Comparison of ENCODE assay signal across 8 cellular contexts in the genomic region with DNA sequence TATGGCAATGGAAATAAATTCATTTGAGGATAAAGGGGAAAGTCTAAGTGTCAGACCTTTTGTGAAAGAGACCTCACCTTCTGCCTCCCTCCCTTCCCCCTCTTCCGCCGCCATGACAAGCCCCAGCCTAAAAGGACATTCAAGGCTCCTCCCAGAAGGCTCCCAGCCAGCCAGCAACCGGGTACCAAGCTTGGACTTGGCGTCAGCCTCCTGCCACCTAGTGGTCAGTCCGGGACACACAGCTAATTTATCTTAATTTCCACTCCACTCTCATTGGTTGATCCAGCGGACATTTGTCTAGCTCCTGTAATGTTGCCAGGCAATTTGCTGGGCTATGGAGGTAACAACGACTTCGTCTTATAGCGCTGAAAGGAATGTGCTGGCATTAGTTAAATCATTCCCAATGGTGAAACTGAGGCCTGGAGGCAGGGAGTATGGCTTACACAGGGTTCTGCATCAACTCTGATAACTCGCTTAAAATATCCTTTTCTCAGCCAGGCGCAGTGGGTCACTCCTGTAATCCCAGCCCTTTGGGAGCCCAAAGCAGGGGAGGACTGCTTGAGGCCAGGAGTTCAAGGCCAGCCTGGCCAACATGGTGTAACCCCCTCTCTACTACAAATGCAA. TPM values are rescaled to one million over a fixed set of nuclear protein-coding genes. Genes with fewer than 3 reads are reported as not detected.
DNase-seq lines count a peak whose midpoint lies in the region; ATAC-seq, FAIRE-seq and TF ChIP-seq lines count a peak whose summit lies in the region.

No MANE protein-coding gene starts in this region.

- H3K4me3 Mint-ChIP-seq in activated T-helper 17 cell treated with anti-CD3 and anti-CD28 coated beads, Interleukin-2, amount 50 U/mL, for 72 hours, result no peak overlapping the region

- H3K4me1 Mint-ChIP-seq in activated T-helper 17 cell treated with anti-CD3 and anti-CD28 coated beads, Interleukin-2, amount 50 U/mL, for 72 hours, result no peaks in the 10 kb centered on the region

- TF ChIP-seq POLR2A in tibial nerve (IDR thresholded peaks at IDR 0.05), result no peak

- H3K27ac ChIP-seq in tibial nerve, result no peak overlapping the region

- ATAC-seq in activated T-helper 17 cell treated with anti-CD3 and anti-CD28 coated beads, Interleukin-2, amount 50 U/mL, for 72 hours (replicated peaks), result peak; percentile 92

- TF ChIP-seq CTCF in LNCAP (IDR thresholded peaks at IDR 0.05), result peak; percentile 92
- TF ChIP-seq CTCF in tibial nerve (IDR thresholded peaks at IDR 0.05), result peak; percentile 65 to 82 (median 76)

- H3K27me3 ChIP-seq in tibial nerve, result no peaks in the 10 kb centered on the region

- H3K9me3 ChIP-seq in tibial nerve, result no peaks in the 10 kb centered on the region

- peaks cover 0 to 8% (median 0%) of the 10 kb centered on the region in 4 donors for H3K4me1 ChIP-seq in tibial nerve

- H3K36me3 ChIP-seq in tibial nerve, result no peaks in the 10 kb centered on the region

- H3K36me3 Mint-ChIP-seq in activated T-helper 17 cell treated with anti-CD3 and anti-CD28 coated beads, Interleukin-2, amount 50 U/mL, for 72 hours (ENCODE audit: low read depth), result no peaks in the 10 kb centered on the region

- no peak overlapping the region for H3K4me3 ChIP-seq in tibial nerve

- no peaks in the 10 kb centered on the region for H3K9me3 Mint-ChIP-seq in activated T-helper 17 cell treated with anti-CD3 and anti-CD28 coated beads, Interleukin-2, amount 50 U/mL, for 72 hours

- FAIRE-seq in G401.6 (lab: Jason Lieb, UNC), result peak; percentile 98

- TF ChIP-seq EP300 in tibial nerve (IDR thresholded peaks at IDR 0.05), result no peak

- H3K27ac Mint-ChIP-seq in activated T-helper 17 cell treated with anti-CD3 and anti-CD28 coated beads, Interleukin-2, amount 50 U/mL, for 72 hours, result no peak overlapping the region

- H3K27me3 Mint-ChIP-seq in activated T-helper 17 cell treated with anti-CD3 and anti-CD28 coated beads, Interleukin-2, amount 50 U/mL, for 72 hours, result peaks cover 9% of the 10 kb centered on the region

- DNase-seq in H4 (ENCODE audit: low spot score) (peak; percentile 89), RPMI7951 (ENCODE audit: low read depth) (peak; percentile 82), foreskin melanocyte (peak; percentile 65), occipital lobe (lab: John Stamatoyannopoulos, UW) (peak; percentile 74), tibial nerve (ENCODE audit: low spot score in 2 of 2) (peak; percentile 56 to 74)

- WGBS in tibial nerve, 2 donors, result 22 to 24% methylated on average over 11 of the region's 11 CpGs

RNA-seq across cellular contexts. Expression of a gene that starts 19.3 kb away (rescaled TPM):
- total RNA-seq in H4 (2014; rRNA removed; shearing (Covaris generic)), result 10.9 TPM in 2 replicates
- 0.29 TPM in 1 of 2 replicates, not detected in the other for total RNA-seq in RPMI7951 (2014; rRNA removed; shearing (Covaris generic))
- total RNA-seq in activated T-helper 17 cell treated with anti-CD3 and anti-CD28 coated beads, Interleukin-2, amount 50 U/mL, for 72 hours, result not detected
- not detected for total RNA-seq in occipital lobe
- not detected for total RNA-seq in tibial nerve
